ENCODE assay signal across 8 cellular contexts in genomic region chr3:123758081-123758564, GRCh38.
A peak's percentile ranks its signal among the peaks of the same experiment; 100 is the strongest.
DNase-seq lines count a peak whose midpoint lies in the region; ATAC-seq and TF ChIP-seq lines count a peak whose summit lies in the region.

No MANE protein-coding gene starts in this region.

- H3K9me2 ChIP-seq in GM23338 (ENCODE audit: insufficient read depth) = peaks cover 8% of the 10 kb centered on the region; the same call in 1 of the 2 replicates

- no peaks in the 10 kb centered on the region for H4K20me1 ChIP-seq in GM23338 (replicated peaks; ENCODE audit: insufficient read depth)

- H3K4me2 ChIP-seq in GM23338 = no peak overlapping the region

- H3K27ac ChIP-seq in GM23338 (ENCODE audit: low read depth) = no peak overlapping the region

- H3K4me1 ChIP-seq in GM23338 (ENCODE audit: insufficient read depth) = peaks cover 4% of the 10 kb centered on the region; the same call in 1 of the 2 replicates

- H3K36me3 ChIP-seq in GM23338 (ENCODE audit: insufficient read depth) = no peaks in the 10 kb centered on the region

- no peak for ATAC-seq in HG03159 (IDR thresholded peaks at IDR 0.05; ENCODE audit: unreplicated experiment)
- ATAC-seq in GM23338 = no peak

- no peaks in the 10 kb centered on the region for H3K27me3 ChIP-seq in GM23338 (ENCODE audit: insufficient read depth)

- H2AFZ ChIP-seq in GM23338 = no peak overlapping the region

- no peaks in the 10 kb centered on the region for H3F3A ChIP-seq in GM23338 (replicated peaks; ENCODE audit: low read depth)

- no peaks in the 10 kb centered on the region for H3K9me3 Mint-ChIP-seq in GM23338

- no peak overlapping the region for H3K27ac Mint-ChIP-seq in GM23338

- no peak overlapping the region for H3K4me3 Mint-ChIP-seq in GM23338

- H3K27me3 Mint-ChIP-seq in GM23338 (ENCODE audit: insufficient read depth, low read depth, poor library complexity) = no peaks in the 10 kb centered on the region

- no peaks in the 10 kb centered on the region for H3K79me2 ChIP-seq in GM23338 (replicated peaks; ENCODE audit: insufficient read depth)

- DNase-seq in ELR (ENCODE audit: low read depth) (peak; percentile 71), NCI-H1694 treated with DMSO at 0.1 percent for 48 hours (lab: John Stamatoyannopoulos, UW) (peak; percentile 73), amniotic stem cell (lab: John Stamatoyannopoulos, UW) (peak; percentile 27), pons (ENCODE audit: low spot score) (peak; percentile 64), NOMO-1 treated with DMSO at 0.1 percent for 48 hours (lab: John Stamatoyannopoulos, UW; ENCODE audit: unreplicated experiment) (no peak), GM23338 (ENCODE audit: low spot score) (no peak)
- no peak for DNase-seq in activated CD8-positive, alpha-beta memory T cell treated with anti-CD3 and anti-CD28 coated beads for 24 hours

- H3K4me1 Mint-ChIP-seq in GM23338 = peaks cover 5% of the 10 kb centered on the region; the same call in 2 of the 3 replicates

- TF ChIP-seq CTCF in GM23338 (conservative IDR thresholded peaks at IDR 0.05; ENCODE audit: low read depth in 2 of 2) = no peak

- no peaks in the 10 kb centered on the region for H3K36me3 Mint-ChIP-seq in GM23338 (ENCODE audit: low read depth)

- no peak overlapping the region for H3K4me3 ChIP-seq in GM23338

TF ChIP-seq in GM23338, 12 proteins besides CTCF, POLR2A, EP300 and RAD21:
- TF ChIP-seq, protein P1, sequence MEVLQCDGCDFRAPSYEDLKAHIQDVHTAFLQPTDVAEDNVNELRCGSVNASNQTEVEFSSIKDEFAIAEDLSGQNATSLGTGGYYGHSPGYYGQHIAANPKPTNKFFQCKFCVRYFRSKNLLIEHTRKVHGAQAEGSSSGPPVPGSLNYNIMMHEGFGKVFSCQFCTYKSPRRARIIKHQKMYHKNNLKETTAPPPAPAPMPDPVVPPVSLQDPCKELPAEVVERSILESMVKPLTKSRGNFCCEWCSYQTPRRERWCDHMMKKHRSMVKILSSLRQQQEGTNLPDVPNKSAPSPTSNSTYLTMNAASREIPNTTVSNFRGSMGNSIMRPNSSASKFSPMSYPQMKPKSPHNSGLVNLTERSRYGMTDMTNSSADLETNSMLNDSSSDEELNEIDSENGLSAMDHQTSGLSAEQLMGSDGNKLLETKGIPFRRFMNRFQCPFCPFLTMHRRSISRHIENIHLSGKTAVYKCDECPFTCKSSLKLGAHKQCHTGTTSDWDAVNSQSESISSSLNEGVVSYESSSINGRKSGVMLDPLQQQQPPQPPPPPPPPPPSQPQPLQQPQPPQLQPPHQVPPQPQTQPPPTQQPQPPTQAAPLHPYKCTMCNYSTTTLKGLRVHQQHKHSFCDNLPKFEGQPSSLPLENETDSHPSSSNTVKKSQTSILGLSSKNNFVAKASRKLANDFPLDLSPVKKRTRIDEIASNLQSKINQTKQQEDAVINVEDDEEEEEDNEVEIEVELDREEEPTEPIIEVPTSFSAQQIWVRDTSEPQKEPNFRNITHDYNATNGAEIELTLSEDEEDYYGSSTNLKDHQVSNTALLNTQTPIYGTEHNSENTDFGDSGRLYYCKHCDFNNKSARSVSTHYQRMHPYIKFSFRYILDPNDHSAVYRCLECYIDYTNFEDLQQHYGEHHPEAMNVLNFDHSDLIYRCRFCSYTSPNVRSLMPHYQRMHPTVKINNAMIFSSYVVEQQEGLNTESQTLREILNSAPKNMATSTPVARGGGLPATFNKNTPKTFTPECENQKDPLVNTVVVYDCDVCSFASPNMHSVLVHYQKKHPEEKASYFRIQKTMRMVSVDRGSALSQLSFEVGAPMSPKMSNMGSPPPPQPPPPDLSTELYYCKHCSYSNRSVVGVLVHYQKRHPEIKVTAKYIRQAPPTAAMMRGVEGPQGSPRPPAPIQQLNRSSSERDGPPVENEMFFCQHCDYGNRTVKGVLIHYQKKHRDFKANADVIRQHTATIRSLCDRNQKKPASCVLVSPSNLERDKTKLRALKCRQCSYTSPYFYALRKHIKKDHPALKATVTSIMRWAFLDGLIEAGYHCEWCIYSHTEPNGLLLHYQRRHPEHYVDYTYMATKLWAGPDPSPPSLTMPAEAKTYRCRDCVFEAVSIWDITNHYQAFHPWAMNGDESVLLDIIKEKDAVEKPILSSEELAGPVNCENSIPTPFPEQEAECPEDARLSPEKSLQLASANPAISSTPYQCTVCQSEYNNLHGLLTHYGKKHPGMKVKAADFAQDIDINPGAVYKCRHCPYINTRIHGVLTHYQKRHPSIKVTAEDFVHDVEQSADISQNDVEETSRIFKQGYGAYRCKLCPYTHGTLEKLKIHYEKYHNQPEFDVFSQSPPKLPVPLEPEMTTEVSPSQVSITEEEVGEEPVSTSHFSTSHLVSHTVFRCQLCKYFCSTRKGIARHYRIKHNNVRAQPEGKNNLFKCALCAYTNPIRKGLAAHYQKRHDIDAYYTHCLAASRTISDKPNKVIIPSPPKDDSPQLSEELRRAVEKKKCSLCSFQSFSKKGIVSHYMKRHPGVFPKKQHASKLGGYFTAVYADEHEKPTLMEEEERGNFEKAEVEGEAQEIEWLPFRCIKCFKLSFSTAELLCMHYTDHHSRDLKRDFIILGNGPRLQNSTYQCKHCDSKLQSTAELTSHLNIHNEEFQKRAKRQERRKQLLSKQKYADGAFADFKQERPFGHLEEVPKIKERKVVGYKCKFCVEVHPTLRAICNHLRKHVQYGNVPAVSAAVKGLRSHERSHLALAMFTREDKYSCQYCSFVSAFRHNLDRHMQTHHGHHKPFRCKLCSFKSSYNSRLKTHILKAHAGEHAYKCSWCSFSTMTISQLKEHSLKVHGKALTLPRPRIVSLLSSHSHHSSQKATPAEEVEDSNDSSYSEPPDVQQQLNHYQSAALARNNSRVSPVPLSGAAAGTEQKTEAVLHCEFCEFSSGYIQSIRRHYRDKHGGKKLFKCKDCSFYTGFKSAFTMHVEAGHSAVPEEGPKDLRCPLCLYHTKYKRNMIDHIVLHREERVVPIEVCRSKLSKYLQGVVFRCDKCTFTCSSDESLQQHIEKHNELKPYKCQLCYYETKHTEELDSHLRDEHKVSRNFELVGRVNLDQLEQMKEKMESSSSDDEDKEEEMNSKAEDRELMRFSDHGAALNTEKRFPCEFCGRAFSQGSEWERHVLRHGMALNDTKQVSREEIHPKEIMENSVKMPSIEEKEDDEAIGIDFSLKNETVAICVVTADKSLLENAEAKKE (CRISPR knock-in tag; IDR thresholded peaks at IDR 0.05) = no peak
- TF ChIP-seq ZNF331 (CRISPR knock-in tag; IDR thresholded peaks at IDR 0.05; ENCODE audit: low read depth) (no peak), NANOG (IDR thresholded peaks at IDR 0.05; ENCODE audit: borderline replicate concordance) (no peak), JUNB (IDR thresholded peaks at IDR 0.05; ENCODE audit: unreplicated experiment) (no peak), POLR2AphosphoS5 (IDR thresholded peaks at IDR 0.05; ENCODE audit: low read depth) (no peak), STAT1 (IDR thresholded peaks at IDR 0.05; ENCODE audit: unreplicated experiment) (no peak), EZH2phosphoT487 (IDR thresholded peaks at IDR 0.05; ENCODE audit: unreplicated experiment) (no peak), REST (IDR thresholded peaks at IDR 0.05; ENCODE audit: unreplicated experiment) (no peak), EZH2 (IDR thresholded peaks at IDR 0.05; ENCODE audit: low read depth, unreplicated experiment) (no peak), CREB1 (CRISPR knock-in tag; IDR thresholded peaks at IDR 0.05; ENCODE audit: low read depth) (no peak)
TF ChIP-seq in GM23338: peak in this region for 0.

Comparison
In these comparisons a context has a peak if more than half of its experiments do, and no peak if none do; other contexts are left out.
1. DNase-seq: peak in ELR (single experiment), NCI-H1694 treated with DMSO at 0.1 percent for 48 hours (single experiment), amniotic stem cell (single experiment) and pons (single experiment); none in activated CD8-positive, alpha-beta memory T cell treated with anti-CD3 and anti-CD28 coated beads for 24 hours (single experiment), NOMO-1 treated with DMSO at 0.1 percent for 48 hours (single experiment) and GM23338 (single experiment).